ENCODE assay signal across 14 cellular contexts in genomic region chr2:26891-27290, GRCh38. TPM values are rescaled to one million over a fixed set of nuclear protein-coding genes. Genes with fewer than 3 reads are reported as not detected.
A peak's percentile ranks its signal among the peaks of the same experiment; 100 is the strongest.
DNase-seq lines count a peak whose midpoint lies in the region; ATAC-seq and TF ChIP-seq lines count a peak whose summit lies in the region.
"Had no signal": no experiment of that assay in that cellular context is flagged by ENCODE, and none has a peak within 500 bp of the region (broad histone marks: within the 10 kb centered on the region; RNA-seq: fewer than 3 reads in every experiment).

No MANE protein-coding gene starts in this region.

- H3K27me3 ChIP-seq in Loucy (ENCODE audit: insufficient read depth, low read length, poor library complexity, severe bottlenecking) = no peaks in the 10 kb centered on the region
- H3K27me3 ChIP-seq in CD8-positive, alpha-beta memory T cell (ENCODE audit: insufficient read depth, low read length, poor library complexity, severe bottlenecking) = no peaks in the 10 kb centered on the region
- H3K27me3 ChIP-seq in sigmoid colon = no peaks in the 10 kb centered on the region

- DNase-seq in NCI-H2171 treated with DMSO at 0.1 percent for 48 hours (lab: John Stamatoyannopoulos, UW) (peak; percentile 30), NCI-H2171 (lab: John Stamatoyannopoulos, UW) (no peak), sciatic nerve (ENCODE audit: low spot score) (no peak), sigmoid colon (no peak)
- no peak for DNase-seq in CD8-positive, alpha-beta memory T cell
- DNase-seq in stimulated activated CD4-positive, alpha-beta T cell treated with anti-CD3 and anti-CD28 coated beads, Interleukin-4, amount 100 ng/mL, for 24 hours = no peak
- DNase-seq: 8988T; AML-193; CD4-positive, alpha-beta T cell; DMS153; HCEC 1CT; HFFc6 had no signal

- H3K36me3 ChIP-seq in Loucy (ENCODE audit: insufficient read depth, low read length) (no peaks in the 10 kb centered on the region), sigmoid colon (no peaks in the 10 kb centered on the region)
- no peaks in the 10 kb centered on the region for H3K36me3 ChIP-seq in CD8-positive, alpha-beta memory T cell (ENCODE audit: insufficient read depth, low read length)

- no peaks in the 10 kb centered on the region for H3K9me2 ChIP-seq in Loucy (replicated peaks; ENCODE audit: low read depth, low read length)

- peak overlapping the region in 1 of 8 donors; percentile 57 for H3K27ac Mint-ChIP-seq in CD8-positive, alpha-beta memory T cell
- H3K27ac Mint-ChIP-seq: CD4-positive, alpha-beta T cell; HFFc6 had no signal

- no peaks in the 10 kb centered on the region for H3K79me2 ChIP-seq in Loucy (ENCODE audit: insufficient read depth, low read length)

- H3K27ac ChIP-seq in CD8-positive, alpha-beta memory T cell (ENCODE audit: low read depth, low read length) = no peak overlapping the region
- H3K27ac ChIP-seq in sigmoid colon = no peak overlapping the region

- H3K4me3 ChIP-seq in Loucy (ENCODE audit: low read length, poor library complexity, severe bottlenecking) (peak overlapping the region; percentile 0), sigmoid colon (no peak overlapping the region)
- no peak overlapping the region for H3K4me3 ChIP-seq in CD8-positive, alpha-beta memory T cell (ENCODE audit: low read length)

- TF ChIP-seq EP300 in sigmoid colon (IDR thresholded peaks at IDR 0.05) = no peak

- CTCF ChIA-PET in CD8-positive, alpha-beta memory T cell (lab: Charles Lee) = no interaction called here

- H3K9me3 Mint-ChIP-seq in CD8-positive, alpha-beta memory T cell = no peaks in the 10 kb centered on the region
- H3K9me3 Mint-ChIP-seq: CD4-positive, alpha-beta T cell had no signal

- H3K4me1 Mint-ChIP-seq in CD8-positive, alpha-beta memory T cell = peaks cover 21 to 46% (median 34%) of the 10 kb centered on the region in 3 donors

- POLR2A ChIA-PET in CD8-positive, alpha-beta memory T cell (lab: Charles Lee) = no interaction called here

- H3K4me1 ChIP-seq in Loucy (ENCODE audit: insufficient read depth, low read length, poor library complexity, severe bottlenecking) = peaks cover 68% of the 10 kb centered on the region
- H3K4me1 ChIP-seq in CD8-positive, alpha-beta memory T cell (ENCODE audit: insufficient read depth, low read length) = peaks cover 26% of the 10 kb centered on the region
- H3K4me1 ChIP-seq in sigmoid colon = no peaks in the 10 kb centered on the region

- peak overlapping the region; percentile 53 for H3K9ac ChIP-seq in Loucy (ENCODE audit: low read depth, low read length, poor library complexity, severe bottlenecking)

- H3F3A ChIP-seq in Loucy (ENCODE audit: low read depth) = no peaks in the 10 kb centered on the region

- TF ChIP-seq CTCF in Loucy (conservative IDR thresholded peaks at IDR 0.05; ENCODE audit: low read length) (no peak), sigmoid colon (IDR thresholded peaks at IDR 0.05) (no peak)

- H3K4me3 Mint-ChIP-seq in CD8-positive, alpha-beta memory T cell = peak overlapping the region in 1 of 7 donors; percentile 28
- H3K4me3 Mint-ChIP-seq: CD4-positive, alpha-beta T cell; HFFc6 had no signal

- peaks cover 0 to 3% (median 0%) of the 10 kb centered on the region in 3 donors for H3K36me3 Mint-ChIP-seq in CD8-positive, alpha-beta memory T cell

- H3K27me3 Mint-ChIP-seq in CD8-positive, alpha-beta memory T cell = peaks cover 0 to 2% of the 10 kb centered on the region in 2 donors

- peak; percentile 84 for ATAC-seq in sciatic nerve
- ATAC-seq: HepG2 had no signal

- no peaks in the 10 kb centered on the region for H3K9me3 ChIP-seq in Loucy (ENCODE audit: insufficient read depth, low read depth, low read length)
- no peaks in the 10 kb centered on the region for H3K9me3 ChIP-seq in CD8-positive, alpha-beta memory T cell (ENCODE audit: low read length)
- no peaks in the 10 kb centered on the region for H3K9me3 ChIP-seq in sigmoid colon

- H2AFZ ChIP-seq in Loucy (ENCODE audit: low read length) = no peak overlapping the region

- no peak for TF ChIP-seq POLR2A in sigmoid colon (IDR thresholded peaks at IDR 0.05)

- intact Hi-C loops in sciatic nerve (cut with DNase I) (no loop called here), sigmoid colon (cut with DNase I) (no loop called here)

- peak overlapping the region; percentile 58 for H3K4me2 ChIP-seq in Loucy (ENCODE audit: low read depth, low read length, poor library complexity, severe bottlenecking)

- H4K20me1 ChIP-seq in Loucy (ENCODE audit: insufficient read depth, low read length, poor library complexity, severe bottlenecking) = no peaks in the 10 kb centered on the region

- 64 to 86% methylated on average over 4 of the region's 4 CpGs for WGBS in sigmoid colon, 2 donors

RNA-seq across cellular contexts. Expression of gene FAM110C, which starts 19.4 kb away (rescaled TPM):
- total RNA-seq in sciatic nerve (0.58 TPM), sigmoid colon (under 1 TPM in 2 of 4 donors, not detected in 2; 0.16 to 0.41 TPM)
- under 1 TPM; 0.44 to 0.48 TPM for total RNA-seq in CD8-positive, alpha-beta memory T cell
- polyA plus RNA-seq in CD8-positive, alpha-beta memory T cell = 0.15 TPM
- polyA plus RNA-seq in sigmoid colon = 10 to 100 TPM; 10.1 to 24.6 (median 15.5) TPM
- total RNA-seq: HFFc6 had no signal
